Comparison of ENCODE assay signal across 8 cellular contexts in genomic region chr12:117671734-117672133, GRCh38.
DNase-seq lines count a peak whose midpoint lies in the region; TF ChIP-seq lines count a peak whose summit lies in the region.

No MANE protein-coding gene starts in this region.

- H3K9me3 ChIP-seq in vagina, result no peaks in the 10 kb centered on the region

- H3K4me1 Mint-ChIP-seq in chondrocyte (ENCODE audit: low read depth), result peaks cover 6% of the 10 kb centered on the region

- no peaks in the 10 kb centered on the region for H3K27me3 ChIP-seq in vagina

- no peak overlapping the region for H3K27ac ChIP-seq in vagina

- H3K4me3 ChIP-seq in retinal pigment epithelial cell (ENCODE audit: low read length), result no peak overlapping the region
- no peak overlapping the region for H3K4me3 ChIP-seq in vagina

- H3K36me3 ChIP-seq in vagina, result no peaks in the 10 kb centered on the region

- no peak for TF ChIP-seq POLR2A in vagina (IDR thresholded peaks at IDR 0.05)

- H3K36me3 Mint-ChIP-seq in chondrocyte (ENCODE audit: low read depth), result no peaks in the 10 kb centered on the region

- intact Hi-C loops in vagina (cut with DNase I), result no loop called here

- no peak overlapping the region for H3K27ac Mint-ChIP-seq in chondrocyte (ENCODE audit: unreplicated experiment)

- no peak overlapping the region for H3K4me3 Mint-ChIP-seq in chondrocyte (ENCODE audit: unreplicated experiment)

- no peaks in the 10 kb centered on the region for H3K9me3 Mint-ChIP-seq in chondrocyte (ENCODE audit: low read depth)

- TF ChIP-seq CTCF in chondrocyte (IDR thresholded peaks at IDR 0.05) (peak; percentile 79), retinal pigment epithelial cell (conservative IDR thresholded peaks at IDR 0.05; ENCODE audit: low read depth, low read length) (peak; percentile 59), vagina (IDR thresholded peaks at IDR 0.05) (no peak)

- peaks cover 9% of the 10 kb centered on the region for H3K27me3 Mint-ChIP-seq in chondrocyte (ENCODE audit: low read depth)

- DNase-seq in activated CD4-positive, alpha-beta T cell treated with anti-CD3 and anti-CD28 coated beads for 48 hours, result peak; percentile 12
- no peak for DNase-seq in activated CD4-positive, alpha-beta T cell treated with anti-CD3 and anti-CD28 coated beads for 4 hours
- DNase-seq in NCI-H2029 (lab: John Stamatoyannopoulos, UW), result peak; percentile 17
- DNase-seq in chondrocyte (ENCODE audit: low spot score), result no peak
- no peak for DNase-seq in retinal pigment epithelial cell (ENCODE audit: low read depth)
- no peak for DNase-seq in activated effector memory CD4-positive, alpha-beta T cell treated with Interleukin-2 at 50 U/mL for 16 hours
- no peak for DNase-seq in NCI-H1092 treated with DMSO at 0.1 percent for 48 hours (lab: John Stamatoyannopoulos, UW)
- no peak for DNase-seq in vagina (ENCODE audit: extremely low spot score in 2 of 2)

- no peaks in the 10 kb centered on the region for H3K4me1 ChIP-seq in vagina

Comparison
In these comparisons a context has a peak if more than half of its experiments do, and no peak if none do; other contexts are left out.
1. DNase-seq: peak in activated CD4-positive, alpha-beta T cell treated with anti-CD3 and anti-CD28 coated beads for 48 hours (single experiment) and NCI-H2029 (single experiment); none in activated CD4-positive, alpha-beta T cell treated with anti-CD3 and anti-CD28 coated beads for 4 hours (0 of 2), chondrocyte (single experiment), retinal pigment epithelial cell (single experiment), activated effector memory CD4-positive, alpha-beta T cell treated with Interleukin-2 at 50 U/mL for 16 hours (single experiment), NCI-H1092 treated with DMSO at 0.1 percent for 48 hours (single experiment) and vagina (0 of 2).
2. CTCF ChIP-seq: peak in chondrocyte (single experiment) and retinal pigment epithelial cell (single experiment); none in vagina (0 of 3).